Comparison of ENCODE assay signal across 1 cellular context in the genomic region with DNA sequence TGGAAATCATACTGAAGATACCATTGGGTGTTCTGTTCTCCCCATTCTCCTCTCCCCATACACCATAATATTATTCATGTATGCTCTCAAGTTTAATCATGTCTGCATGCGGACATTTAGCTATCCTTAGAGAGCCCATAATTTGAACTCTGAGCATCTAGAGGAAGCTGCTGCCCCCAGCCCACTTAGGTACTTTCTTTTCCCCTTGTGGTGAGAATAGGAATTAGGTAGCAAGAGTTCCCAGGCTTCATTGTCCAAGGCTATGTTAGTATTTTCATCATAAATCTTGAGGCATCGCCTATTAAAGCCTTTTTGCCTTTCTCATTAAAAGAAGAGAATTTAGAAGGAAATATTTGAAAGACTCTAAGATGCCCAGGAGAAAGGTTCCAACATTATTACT.
TF ChIP-seq lines count a peak whose summit lies in the region.

No MANE protein-coding gene starts in this region.

TF ChIP-seq in GM23338, 12 proteins besides CTCF, POLR2A, EP300 and RAD21 (continued from another document):
- TF ChIP-seq ZNF114 (CRISPR knock-in tag; IDR thresholded peaks at IDR 0.05), result no peak
- TF ChIP-seq, protein P1, sequence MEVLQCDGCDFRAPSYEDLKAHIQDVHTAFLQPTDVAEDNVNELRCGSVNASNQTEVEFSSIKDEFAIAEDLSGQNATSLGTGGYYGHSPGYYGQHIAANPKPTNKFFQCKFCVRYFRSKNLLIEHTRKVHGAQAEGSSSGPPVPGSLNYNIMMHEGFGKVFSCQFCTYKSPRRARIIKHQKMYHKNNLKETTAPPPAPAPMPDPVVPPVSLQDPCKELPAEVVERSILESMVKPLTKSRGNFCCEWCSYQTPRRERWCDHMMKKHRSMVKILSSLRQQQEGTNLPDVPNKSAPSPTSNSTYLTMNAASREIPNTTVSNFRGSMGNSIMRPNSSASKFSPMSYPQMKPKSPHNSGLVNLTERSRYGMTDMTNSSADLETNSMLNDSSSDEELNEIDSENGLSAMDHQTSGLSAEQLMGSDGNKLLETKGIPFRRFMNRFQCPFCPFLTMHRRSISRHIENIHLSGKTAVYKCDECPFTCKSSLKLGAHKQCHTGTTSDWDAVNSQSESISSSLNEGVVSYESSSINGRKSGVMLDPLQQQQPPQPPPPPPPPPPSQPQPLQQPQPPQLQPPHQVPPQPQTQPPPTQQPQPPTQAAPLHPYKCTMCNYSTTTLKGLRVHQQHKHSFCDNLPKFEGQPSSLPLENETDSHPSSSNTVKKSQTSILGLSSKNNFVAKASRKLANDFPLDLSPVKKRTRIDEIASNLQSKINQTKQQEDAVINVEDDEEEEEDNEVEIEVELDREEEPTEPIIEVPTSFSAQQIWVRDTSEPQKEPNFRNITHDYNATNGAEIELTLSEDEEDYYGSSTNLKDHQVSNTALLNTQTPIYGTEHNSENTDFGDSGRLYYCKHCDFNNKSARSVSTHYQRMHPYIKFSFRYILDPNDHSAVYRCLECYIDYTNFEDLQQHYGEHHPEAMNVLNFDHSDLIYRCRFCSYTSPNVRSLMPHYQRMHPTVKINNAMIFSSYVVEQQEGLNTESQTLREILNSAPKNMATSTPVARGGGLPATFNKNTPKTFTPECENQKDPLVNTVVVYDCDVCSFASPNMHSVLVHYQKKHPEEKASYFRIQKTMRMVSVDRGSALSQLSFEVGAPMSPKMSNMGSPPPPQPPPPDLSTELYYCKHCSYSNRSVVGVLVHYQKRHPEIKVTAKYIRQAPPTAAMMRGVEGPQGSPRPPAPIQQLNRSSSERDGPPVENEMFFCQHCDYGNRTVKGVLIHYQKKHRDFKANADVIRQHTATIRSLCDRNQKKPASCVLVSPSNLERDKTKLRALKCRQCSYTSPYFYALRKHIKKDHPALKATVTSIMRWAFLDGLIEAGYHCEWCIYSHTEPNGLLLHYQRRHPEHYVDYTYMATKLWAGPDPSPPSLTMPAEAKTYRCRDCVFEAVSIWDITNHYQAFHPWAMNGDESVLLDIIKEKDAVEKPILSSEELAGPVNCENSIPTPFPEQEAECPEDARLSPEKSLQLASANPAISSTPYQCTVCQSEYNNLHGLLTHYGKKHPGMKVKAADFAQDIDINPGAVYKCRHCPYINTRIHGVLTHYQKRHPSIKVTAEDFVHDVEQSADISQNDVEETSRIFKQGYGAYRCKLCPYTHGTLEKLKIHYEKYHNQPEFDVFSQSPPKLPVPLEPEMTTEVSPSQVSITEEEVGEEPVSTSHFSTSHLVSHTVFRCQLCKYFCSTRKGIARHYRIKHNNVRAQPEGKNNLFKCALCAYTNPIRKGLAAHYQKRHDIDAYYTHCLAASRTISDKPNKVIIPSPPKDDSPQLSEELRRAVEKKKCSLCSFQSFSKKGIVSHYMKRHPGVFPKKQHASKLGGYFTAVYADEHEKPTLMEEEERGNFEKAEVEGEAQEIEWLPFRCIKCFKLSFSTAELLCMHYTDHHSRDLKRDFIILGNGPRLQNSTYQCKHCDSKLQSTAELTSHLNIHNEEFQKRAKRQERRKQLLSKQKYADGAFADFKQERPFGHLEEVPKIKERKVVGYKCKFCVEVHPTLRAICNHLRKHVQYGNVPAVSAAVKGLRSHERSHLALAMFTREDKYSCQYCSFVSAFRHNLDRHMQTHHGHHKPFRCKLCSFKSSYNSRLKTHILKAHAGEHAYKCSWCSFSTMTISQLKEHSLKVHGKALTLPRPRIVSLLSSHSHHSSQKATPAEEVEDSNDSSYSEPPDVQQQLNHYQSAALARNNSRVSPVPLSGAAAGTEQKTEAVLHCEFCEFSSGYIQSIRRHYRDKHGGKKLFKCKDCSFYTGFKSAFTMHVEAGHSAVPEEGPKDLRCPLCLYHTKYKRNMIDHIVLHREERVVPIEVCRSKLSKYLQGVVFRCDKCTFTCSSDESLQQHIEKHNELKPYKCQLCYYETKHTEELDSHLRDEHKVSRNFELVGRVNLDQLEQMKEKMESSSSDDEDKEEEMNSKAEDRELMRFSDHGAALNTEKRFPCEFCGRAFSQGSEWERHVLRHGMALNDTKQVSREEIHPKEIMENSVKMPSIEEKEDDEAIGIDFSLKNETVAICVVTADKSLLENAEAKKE (CRISPR knock-in tag; IDR thresholded peaks at IDR 0.05), result no peak
